Comparison of ENCODE assay signal across 2 cellular contexts in the genomic region with DNA sequence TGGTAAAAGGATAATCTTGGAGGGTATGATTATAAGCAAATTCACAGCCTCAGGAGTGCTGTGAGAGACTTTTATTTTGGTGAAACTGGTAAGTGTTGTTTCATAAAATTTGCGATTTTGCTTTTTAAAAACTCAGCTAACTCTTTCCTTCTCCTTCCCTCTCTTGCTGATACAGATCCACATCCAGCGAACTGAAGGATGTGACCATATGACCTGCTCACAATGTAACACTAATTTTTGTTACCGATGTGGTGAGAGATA.
A peak's percentile ranks its signal among the peaks of the same experiment; 100 is the strongest.
TF ChIP-seq lines count a peak whose summit lies in the region.

No MANE protein-coding gene starts in this region.

TF ChIP-seq in HEK293, 187 proteins besides CTCF, POLR2A, EP300 and RAD21:
- TF ChIP-seq MYNN (tag by site-specific recombination; IDR thresholded peaks at IDR 0.05; ENCODE audit: borderline replicate concordance) (peak; percentile 38; the same call in 1 of the 2 replicates), MZF1 (tag by site-specific recombination; IDR thresholded peaks at IDR 0.05; ENCODE audit: borderline replicate concordance) (no peak)

TF ChIP-seq in K562, 482 proteins besides CTCF, POLR2A, EP300 and RAD21:
- no peak for TF ChIP-seq TSC22D4 (tag; IDR thresholded peaks at IDR 0.05)
- TF ChIP-seq, protein P1, sequence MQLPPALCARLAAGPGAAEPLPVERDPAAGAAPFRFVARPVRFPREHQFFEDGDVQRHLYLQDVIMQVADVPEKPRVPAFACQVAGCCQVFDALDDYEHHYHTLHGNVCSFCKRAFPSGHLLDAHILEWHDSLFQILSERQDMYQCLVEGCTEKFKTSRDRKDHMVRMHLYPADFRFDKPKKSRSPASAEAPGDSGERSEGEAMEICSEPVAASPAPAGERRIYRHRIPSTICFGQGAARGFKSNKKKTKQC (CRISPR knock-in tag; IDR thresholded peaks at IDR 0.05), result no peak
- no peak for TF ChIP-seq E2F3 (CRISPR knock-in tag; IDR thresholded peaks at IDR 0.05)
- TF ChIP-seq, protein P2, sequence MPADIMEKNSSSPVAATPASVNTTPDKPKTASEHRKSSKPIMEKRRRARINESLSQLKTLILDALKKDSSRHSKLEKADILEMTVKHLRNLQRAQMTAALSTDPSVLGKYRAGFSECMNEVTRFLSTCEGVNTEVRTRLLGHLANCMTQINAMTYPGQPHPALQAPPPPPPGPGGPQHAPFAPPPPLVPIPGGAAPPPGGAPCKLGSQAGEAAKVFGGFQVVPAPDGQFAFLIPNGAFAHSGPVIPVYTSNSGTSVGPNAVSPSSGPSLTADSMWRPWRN (IDR thresholded peaks at IDR 0.05; ENCODE audit: low read depth), result no peak
- no peak for TF ChIP-seq NR2C2 (CRISPR knock-in tag; IDR thresholded peaks at IDR 0.05)
- TF ChIP-seq NR2C2 (tag; IDR thresholded peaks at IDR 0.05), result no peak
- TF ChIP-seq ZBTB8A (IDR thresholded peaks at IDR 0.05; ENCODE audit: partially characterized antibody), result no peak
- TF ChIP-seq CXXC5 (CRISPR knock-in tag; IDR thresholded peaks at IDR 0.05), result 0 out of 2 replicates have a peak, but pooled peaks have one; percentile 6
- no peak for TF ChIP-seq CBFB (CRISPR knock-in tag; IDR thresholded peaks at IDR 0.05)
- TF ChIP-seq, protein P3, sequence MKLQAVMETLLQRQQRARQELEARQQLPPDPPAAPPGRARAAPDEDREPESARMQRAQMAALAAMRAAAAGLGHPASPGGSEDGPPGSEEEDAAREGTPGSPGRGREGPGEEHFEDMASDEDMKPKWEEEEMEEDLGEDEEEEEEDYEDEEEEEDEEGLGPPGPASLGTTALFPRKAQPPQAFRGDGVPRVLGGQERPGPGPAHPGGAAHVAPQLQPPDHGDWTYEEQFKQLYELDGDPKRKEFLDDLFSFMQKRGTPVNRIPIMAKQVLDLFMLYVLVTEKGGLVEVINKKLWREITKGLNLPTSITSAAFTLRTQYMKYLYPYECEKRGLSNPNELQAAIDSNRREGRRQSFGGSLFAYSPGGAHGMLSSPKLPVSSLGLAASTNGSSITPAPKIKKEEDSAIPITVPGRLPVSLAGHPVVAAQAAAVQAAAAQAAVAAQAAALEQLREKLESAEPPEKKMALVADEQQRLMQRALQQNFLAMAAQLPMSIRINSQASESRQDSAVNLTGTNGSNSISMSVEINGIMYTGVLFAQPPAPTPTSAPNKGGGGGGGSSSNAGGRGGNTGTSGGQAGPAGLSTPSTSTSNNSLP (IDR thresholded peaks at IDR 0.05; ENCODE audit: borderline replicate concordance, low read depth, low read length), result peak; percentile 40; the same call in 1 of the 2 replicates
- TF ChIP-seq SLC30A9 (CRISPR knock-in tag; IDR thresholded peaks at IDR 0.05), result no peak
- no peak for TF ChIP-seq CHCHD3 (CRISPR knock-in tag; IDR thresholded peaks at IDR 0.05)
- no peak for TF ChIP-seq ZNF551 (CRISPR knock-in tag; IDR thresholded peaks at IDR 0.05)
- peak; percentile 99 for TF ChIP-seq MYNN (IDR thresholded peaks at IDR 0.05)
- peak; percentile 33; the same call in 1 of the 2 replicates for TF ChIP-seq MYNN (CRISPR knock-in tag; IDR thresholded peaks at IDR 0.05)
- 0 out of 2 replicates have a peak, but pooled peaks have one; percentile 1 for TF ChIP-seq FOXM1 (IDR thresholded peaks at IDR 0.05; ENCODE audit: low read depth)
- TF ChIP-seq FOXM1 (CRISPR knock-in tag; IDR thresholded peaks at IDR 0.05; ENCODE audit: low read depth), result no peak
- TF ChIP-seq, protein P4, sequence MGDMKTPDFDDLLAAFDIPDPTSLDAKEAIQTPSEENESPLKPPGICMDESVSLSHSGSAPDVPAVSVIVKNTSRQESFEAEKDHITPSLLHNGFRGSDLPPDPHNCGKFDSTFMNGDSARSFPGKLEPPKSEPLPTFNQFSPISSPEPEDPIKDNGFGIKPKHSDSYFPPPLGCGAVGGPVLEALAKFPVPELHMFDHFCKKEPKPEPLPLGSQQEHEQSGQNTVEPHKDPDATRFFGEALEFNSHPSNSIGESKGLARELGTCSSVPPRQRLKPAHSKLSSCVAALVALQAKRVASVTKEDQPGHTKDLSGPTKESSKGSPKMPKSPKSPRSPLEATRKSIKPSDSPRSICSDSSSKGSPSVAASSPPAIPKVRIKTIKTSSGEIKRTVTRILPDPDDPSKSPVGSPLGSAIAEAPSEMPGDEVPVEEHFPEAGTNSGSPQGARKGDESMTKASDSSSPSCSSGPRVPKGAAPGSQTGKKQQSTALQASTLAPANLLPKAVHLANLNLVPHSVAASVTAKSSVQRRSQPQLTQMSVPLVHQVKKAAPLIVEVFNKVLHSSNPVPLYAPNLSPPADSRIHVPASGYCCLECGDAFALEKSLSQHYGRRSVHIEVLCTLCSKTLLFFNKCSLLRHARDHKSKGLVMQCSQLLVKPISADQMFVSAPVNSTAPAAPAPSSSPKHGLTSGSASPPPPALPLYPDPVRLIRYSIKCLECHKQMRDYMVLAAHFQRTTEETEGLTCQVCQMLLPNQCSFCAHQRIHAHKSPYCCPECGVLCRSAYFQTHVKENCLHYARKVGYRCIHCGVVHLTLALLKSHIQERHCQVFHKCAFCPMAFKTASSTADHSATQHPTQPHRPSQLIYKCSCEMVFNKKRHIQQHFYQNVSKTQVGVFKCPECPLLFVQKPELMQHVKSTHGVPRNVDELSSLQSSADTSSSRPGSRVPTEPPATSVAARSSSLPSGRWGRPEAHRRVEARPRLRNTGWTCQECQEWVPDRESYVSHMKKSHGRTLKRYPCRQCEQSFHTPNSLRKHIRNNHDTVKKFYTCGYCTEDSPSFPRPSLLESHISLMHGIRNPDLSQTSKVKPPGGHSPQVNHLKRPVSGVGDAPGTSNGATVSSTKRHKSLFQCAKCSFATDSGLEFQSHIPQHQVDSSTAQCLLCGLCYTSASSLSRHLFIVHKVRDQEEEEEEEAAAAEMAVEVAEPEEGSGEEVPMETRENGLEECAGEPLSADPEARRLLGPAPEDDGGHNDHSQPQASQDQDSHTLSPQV (IDR thresholded peaks at IDR 0.05), result peak; percentile 57
- no peak for TF ChIP-seq HCFC1 (IDR thresholded peaks at IDR 0.05; ENCODE audit: low read depth, low read length)
- TF ChIP-seq ELF2 (CRISPR knock-in tag; IDR thresholded peaks at IDR 0.05), result no peak
- TF ChIP-seq HDAC3 (IDR thresholded peaks at IDR 0.05; ENCODE audit: borderline replicate concordance, partially characterized antibody), result peak; percentile 27
- TF ChIP-seq MTA2 (IDR thresholded peaks at IDR 0.05; ENCODE audit: low read depth), result peak; percentile 40; the same call in 1 of the 2 replicates
- no peak for TF ChIP-seq ZC3H11A (IDR thresholded peaks at IDR 0.05; ENCODE audit: low read depth, low read length)
